In the genomic region with DNA sequence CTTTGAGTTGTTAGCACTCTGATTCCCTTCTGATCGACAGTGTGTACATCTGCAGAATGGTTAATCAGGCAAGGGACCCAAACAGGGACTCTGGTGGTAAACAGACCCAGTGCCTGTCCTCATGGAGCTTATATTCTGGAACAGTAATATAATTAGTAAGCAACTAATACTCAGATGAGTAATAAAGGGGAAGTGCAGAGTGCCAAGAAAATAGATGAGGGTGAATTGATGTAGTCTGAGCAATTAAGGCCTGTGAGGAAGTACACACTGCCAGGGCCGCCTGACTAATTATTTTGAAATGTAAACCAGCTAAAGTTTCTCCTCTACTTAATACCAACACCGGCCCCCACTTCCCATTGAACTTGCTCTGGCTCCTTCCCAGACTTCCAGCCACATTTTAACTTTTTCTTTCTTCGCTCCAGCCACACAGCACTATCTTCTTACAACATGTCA, we compare ENCODE assay signal across 10 cellular contexts. TPM values are rescaled to one million over a fixed set of nuclear protein-coding genes. Genes with fewer than 3 reads are reported as not detected.
DNase-seq lines count a peak whose midpoint lies in the region; ATAC-seq and TF ChIP-seq lines count a peak whose summit lies in the region.
"Had no signal": no experiment of that assay in that cellular context is flagged by ENCODE, and none has a peak within 500 bp of the region (broad histone marks: within the 10 kb centered on the region; RNA-seq: fewer than 3 reads in every experiment).

No MANE protein-coding gene starts in this region.

- H3K36me3 ChIP-seq in subcutaneous abdominal adipose tissue (ENCODE audit: control insufficient read depth in 5 of 5, insufficient read depth in 5 of 5, low read length in 5 of 5) = peaks cover 0 to 5% (median 0%) of the 10 kb centered on the region in 5 donors

- peak overlapping the region; percentile 32 for H3K4me3 ChIP-seq in WI38 (ENCODE audit: low read depth, low read length)
- H3K4me3 ChIP-seq in subcutaneous abdominal adipose tissue (ENCODE audit: low read depth in 1 of 5, low read length in 5 of 5) = no peak overlapping the region

- H3K27me3 ChIP-seq in subcutaneous abdominal adipose tissue (ENCODE audit: control insufficient read depth in 5 of 5, insufficient read depth in 4 of 5, low read length in 5 of 5) = no peaks in the 10 kb centered on the region

- H3K27ac ChIP-seq in subcutaneous abdominal adipose tissue (ENCODE audit: low read depth, low read length) = peak overlapping the region; percentile 82

- no peak for TF ChIP-seq CTCF in WI38 (IDR thresholded peaks at IDR 0.05; ENCODE audit: low read depth, low read length)
- no peak for TF ChIP-seq CTCF in GM20000 (IDR thresholded peaks at IDR 0.05; ENCODE audit: extremely low read depth, missing control alignments)

- peaks cover 2 to 6% (median 3%) of the 10 kb centered on the region in 5 donors for H3K9me3 ChIP-seq in subcutaneous abdominal adipose tissue (ENCODE audit: control insufficient read depth in 5 of 5, low read length in 5 of 5)

- H3K9ac ChIP-seq in subcutaneous abdominal adipose tissue (ENCODE audit: low read length in 5 of 5) = peak overlapping the region in 2 of 5 donors; percentile 6 to 30

- peak; percentile 79 for DNase-seq in HT1080 (ENCODE audit: low read depth)
- DNase-seq in hepatic stellate cell (ENCODE audit: low spot score) = peak; percentile 23
- DNase-seq in GM20000 (ENCODE audit: low spot score) = no peak
- no peak for DNase-seq in SKM-1 (lab: John Stamatoyannopoulos, UW; ENCODE audit: unreplicated experiment)
- DNase-seq: activated naive CD8-positive, alpha-beta T cell treated with anti-CD3 and anti-CD28 coated beads for 36 hours; NCI-H1417 treated with DMSO at 0.1 percent for 48 hours; T-cell had no signal

- ATAC-seq in GM18511 (IDR thresholded peaks at IDR 0.05; ENCODE audit: unreplicated experiment) = no peak
- ATAC-seq: T-cell had no signal

- peaks cover 3 to 45% (median 36%) of the 10 kb centered on the region in 5 donors for H3K4me1 ChIP-seq in subcutaneous abdominal adipose tissue (ENCODE audit: control insufficient read depth in 5 of 5, insufficient read depth in 5 of 5, low read length in 5 of 5)

RNA-seq across cellular contexts. Expression of a gene that starts 4.2 kb away (rescaled TPM):
- 22.4 and 23.7 TPM in 2 replicates for total RNA-seq in HT1080 (2014; rRNA removed; shearing (Covaris generic))
- polyA plus RNA-seq in HT1080 (2015; cell fraction: cytosol; rRNA removed) = 12.1 and 15.9 TPM in 2 replicates
- polyA plus RNA-seq in HT1080 (2015; cell fraction: nucleus; rRNA removed) = 27.8 and 27.9 TPM in 2 replicates

RNA-seq across cellular contexts. Expression of a gene that starts 4.5 kb away (rescaled TPM):
- 66.7 and 72.9 TPM in 2 replicates for total RNA-seq in HT1080 (2014; rRNA removed; shearing (Covaris generic))
- polyA plus RNA-seq in HT1080 (2015; cell fraction: cytosol; rRNA removed) = 48.5 and 69.0 TPM in 2 replicates
- polyA plus RNA-seq in HT1080 (2015; cell fraction: nucleus; rRNA removed) = 139 and 146 TPM in 2 replicates

Comparison
In these comparisons a context has a peak if more than half of its experiments do, and no peak if none do; other contexts are left out.
1. DNase-seq: peak in HT1080 (single experiment) and hepatic stellate cell (single experiment); none in GM20000 (single experiment) and SKM-1 (single experiment).